Comparison of ENCODE assay signal across 1 cellular context in the genomic region with DNA sequence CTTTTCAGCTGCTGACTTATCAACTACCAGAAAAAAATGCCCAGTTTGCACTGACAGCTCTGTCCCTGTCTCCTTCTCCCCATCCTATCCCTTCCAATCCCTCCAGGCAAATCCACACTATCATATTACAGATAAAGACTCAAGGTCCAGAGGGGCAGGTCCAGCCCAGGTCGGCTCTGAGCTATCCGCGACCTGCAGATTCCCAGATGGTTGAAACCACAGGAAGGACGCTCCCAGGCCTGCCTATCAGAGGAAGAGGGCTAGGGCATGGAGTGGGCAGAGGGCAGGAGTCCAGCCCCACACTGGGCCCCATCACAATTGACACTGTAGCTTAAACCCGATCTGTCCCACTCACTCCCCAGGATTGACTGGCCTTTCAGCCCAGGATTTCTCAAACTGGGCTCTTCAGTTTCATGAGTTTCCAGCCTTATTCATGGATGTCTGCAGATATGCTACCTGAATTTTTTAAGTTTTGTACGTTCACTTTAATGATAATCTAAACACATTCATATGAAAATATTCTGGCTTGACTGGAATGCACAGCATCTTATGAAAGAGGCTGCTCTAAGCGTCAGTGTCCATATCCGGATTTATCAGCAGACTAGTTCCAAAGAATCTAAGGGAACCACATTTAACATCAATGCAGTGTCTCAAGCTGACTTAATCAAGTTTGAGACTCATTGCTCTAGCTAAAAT.
TF ChIP-seq lines count a peak whose summit lies in the region.

No MANE protein-coding gene starts in this region.

TF ChIP-seq in HepG2, 621 proteins besides CTCF, POLR2A, EP300 and RAD21 (continued from another document and continues in another):
- TF ChIP-seq, protein P1, sequence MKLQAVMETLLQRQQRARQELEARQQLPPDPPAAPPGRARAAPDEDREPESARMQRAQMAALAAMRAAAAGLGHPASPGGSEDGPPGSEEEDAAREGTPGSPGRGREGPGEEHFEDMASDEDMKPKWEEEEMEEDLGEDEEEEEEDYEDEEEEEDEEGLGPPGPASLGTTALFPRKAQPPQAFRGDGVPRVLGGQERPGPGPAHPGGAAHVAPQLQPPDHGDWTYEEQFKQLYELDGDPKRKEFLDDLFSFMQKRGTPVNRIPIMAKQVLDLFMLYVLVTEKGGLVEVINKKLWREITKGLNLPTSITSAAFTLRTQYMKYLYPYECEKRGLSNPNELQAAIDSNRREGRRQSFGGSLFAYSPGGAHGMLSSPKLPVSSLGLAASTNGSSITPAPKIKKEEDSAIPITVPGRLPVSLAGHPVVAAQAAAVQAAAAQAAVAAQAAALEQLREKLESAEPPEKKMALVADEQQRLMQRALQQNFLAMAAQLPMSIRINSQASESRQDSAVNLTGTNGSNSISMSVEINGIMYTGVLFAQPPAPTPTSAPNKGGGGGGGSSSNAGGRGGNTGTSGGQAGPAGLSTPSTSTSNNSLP (IDR thresholded peaks at IDR 0.05; ENCODE audit: low read depth, low read length): peak; percentile 89
- TF ChIP-seq ZNF792 (CRISPR knock-in tag; IDR thresholded peaks at IDR 0.05) (peak; percentile 61; the same call in 1 of the 2 replicates), ZNF367 (CRISPR knock-in tag; IDR thresholded peaks at IDR 0.05; ENCODE audit: borderline replicate concordance) (no peak), GFI1 (CRISPR knock-in tag; IDR thresholded peaks at IDR 0.05; ENCODE audit: borderline replicate concordance) (peak; percentile 73), SAP130 (CRISPR knock-in tag; IDR thresholded peaks at IDR 0.05; ENCODE audit: low read depth) (peak; percentile 85), ZNF232 (CRISPR knock-in tag; IDR thresholded peaks at IDR 0.05; ENCODE audit: borderline replicate concordance) (no peak; the same call in 1 of the 2 replicates), TCF12 (IDR thresholded peaks at IDR 0.05) (no peak), TCF12 (CRISPR knock-in tag; IDR thresholded peaks at IDR 0.05) (no peak), SP4 (CRISPR knock-in tag; IDR thresholded peaks at IDR 0.05) (no peak), MEIS2 (CRISPR knock-in tag; IDR thresholded peaks at IDR 0.05) (peak; percentile 78), POLR2G (IDR thresholded peaks at IDR 0.05; ENCODE audit: low read depth, low read length) (peak; percentile 67), RORA (CRISPR knock-in tag; IDR thresholded peaks at IDR 0.05) (no peak), ZNF33B (CRISPR knock-in tag; IDR thresholded peaks at IDR 0.05) (no peak), ISL2 (CRISPR knock-in tag; IDR thresholded peaks at IDR 0.05) (peak; percentile 70), ZFY (CRISPR knock-in tag; IDR thresholded peaks at IDR 0.05) (peak; percentile 77), ZNF747 (CRISPR knock-in tag; IDR thresholded peaks at IDR 0.05; ENCODE audit: borderline replicate concordance) (no peak), ZNF20 (CRISPR knock-in tag; IDR thresholded peaks at IDR 0.05) (no peak), ZNF564 (CRISPR knock-in tag; IDR thresholded peaks at IDR 0.05) (no peak), ZNF614 (CRISPR knock-in tag; IDR thresholded peaks at IDR 0.05; ENCODE audit: borderline replicate concordance) (peak; percentile 82), ZMYM3 (CRISPR knock-in tag; IDR thresholded peaks at IDR 0.05) (peak; percentile 80; the same call in 1 of the 2 replicates), MED1 (CRISPR knock-in tag; IDR thresholded peaks at IDR 0.05) (peak; percentile 88), HNF4G (IDR thresholded peaks at IDR 0.05; ENCODE audit: borderline replicate concordance, low read depth, low read length) (peak; percentile 97), HNF4G (CRISPR knock-in tag; IDR thresholded peaks at IDR 0.05; ENCODE audit: borderline replicate concordance, low read depth) (peak; percentile 95), ARHGAP35 (CRISPR knock-in tag; IDR thresholded peaks at IDR 0.05; ENCODE audit: borderline replicate concordance) (no peak), TAF1 (CRISPR knock-in tag; IDR thresholded peaks at IDR 0.05) (peak; percentile 59; the same call in 1 of the 2 replicates), REPIN1 (CRISPR knock-in tag; IDR thresholded peaks at IDR 0.05; ENCODE audit: borderline replicate concordance, low read depth) (peak; percentile 78; the same call in 1 of the 2 replicates), ZNF557 (CRISPR knock-in tag; IDR thresholded peaks at IDR 0.05) (0 out of 2 replicates have a peak, but pooled peaks have one; percentile 71), ELF3 (CRISPR knock-in tag; IDR thresholded peaks at IDR 0.05) (peak; percentile 80), ZNF30 (CRISPR knock-in tag; IDR thresholded peaks at IDR 0.05) (no peak), ADNP (CRISPR knock-in tag; IDR thresholded peaks at IDR 0.05) (no peak), ZNF570 (CRISPR knock-in tag; IDR thresholded peaks at IDR 0.05; ENCODE audit: borderline replicate concordance) (no peak), ZSCAN29 (CRISPR knock-in tag; conservative IDR thresholded peaks at IDR 0.05) (no peak), ZNF775 (CRISPR knock-in tag; IDR thresholded peaks at IDR 0.05; ENCODE audit: borderline replicate concordance) (no peak), TBX3 (IDR thresholded peaks at IDR 0.05; ENCODE audit: borderline replicate concordance) (peak; percentile 51; the same call in 1 of the 2 replicates), ZNF263 (CRISPR knock-in tag; IDR thresholded peaks at IDR 0.05) (0 out of 2 replicates have a peak, but pooled peaks have one; percentile 43), FLYWCH1 (CRISPR knock-in tag; IDR thresholded peaks at IDR 0.05) (no peak), ZNF75D (CRISPR knock-in tag; IDR thresholded peaks at IDR 0.05; ENCODE audit: borderline replicate concordance) (no peak), FOXM1 (CRISPR knock-in tag; IDR thresholded peaks at IDR 0.05) (no peak), KLF16 (CRISPR knock-in tag; IDR thresholded peaks at IDR 0.05) (peak in 1 of 2 experiments; percentile 58; a peak in 2 of 4 replicates), XRCC5 (optimal IDR thresholded peaks at IDR 0.05; ENCODE audit: low read length) (peak; percentile 83), ZNF644 (CRISPR knock-in tag; IDR thresholded peaks at IDR 0.05; ENCODE audit: low read depth) (peak; percentile 90), ZNF878 (CRISPR knock-in tag; IDR thresholded peaks at IDR 0.05) (no peak), ZNF430 (CRISPR knock-in tag; IDR thresholded peaks at IDR 0.05) (peak; percentile 82; the same call in 1 of the 2 replicates)
- TF ChIP-seq, protein P2, sequence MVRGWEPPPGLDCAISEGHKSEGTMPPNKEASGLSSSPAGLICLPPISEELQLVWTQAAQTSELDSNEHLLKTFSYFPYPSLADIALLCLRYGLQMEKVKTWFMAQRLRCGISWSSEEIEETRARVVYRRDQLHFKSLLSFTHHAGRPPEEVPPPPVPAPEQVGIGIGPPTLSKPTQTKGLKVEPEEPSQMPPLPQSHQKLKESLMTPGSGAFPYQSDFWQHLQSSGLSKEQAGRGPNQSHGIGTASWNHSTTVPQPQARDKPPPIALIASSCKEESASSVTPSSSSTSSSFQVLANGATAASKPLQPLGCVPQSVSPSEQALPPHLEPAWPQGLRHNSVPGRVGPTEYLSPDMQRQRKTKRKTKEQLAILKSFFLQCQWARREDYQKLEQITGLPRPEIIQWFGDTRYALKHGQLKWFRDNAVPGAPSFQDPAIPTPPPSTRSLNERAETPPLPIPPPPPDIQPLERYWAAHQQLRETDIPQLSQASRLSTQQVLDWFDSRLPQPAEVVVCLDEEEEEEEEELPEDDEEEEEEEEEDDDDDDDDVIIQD (CRISPR knock-in tag; IDR thresholded peaks at IDR 0.05; ENCODE audit: low read depth): peak; percentile 72; the same call in 1 of the 2 replicates
- TF ChIP-seq, protein P3, sequence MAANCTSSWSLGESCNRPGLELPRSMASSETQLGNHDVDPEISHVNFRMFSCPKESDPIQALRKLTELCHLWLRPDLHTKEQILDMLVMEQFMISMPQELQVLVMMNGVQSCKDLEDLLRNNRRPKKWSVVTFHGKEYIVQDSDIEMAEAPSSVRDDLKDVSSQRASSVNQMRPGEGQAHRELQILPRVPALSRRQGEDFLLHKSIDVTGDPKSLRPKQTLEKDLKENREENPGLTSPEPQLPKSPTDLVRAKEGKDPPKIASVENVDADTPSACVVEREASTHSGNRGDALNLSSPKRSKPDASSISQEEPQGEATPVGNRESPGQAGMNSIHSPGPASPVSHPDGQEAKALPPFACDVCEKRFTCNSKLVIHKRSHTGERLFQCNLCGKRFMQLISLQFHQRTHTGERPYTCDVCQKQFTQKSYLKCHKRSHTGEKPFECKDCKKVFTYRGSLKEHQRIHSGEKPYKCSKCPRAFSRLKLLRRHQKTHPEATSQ (CRISPR knock-in tag; IDR thresholded peaks at IDR 0.05; ENCODE audit: borderline replicate concordance): no peak; the same call in 1 of the 2 replicates
- TF ChIP-seq, protein P4, sequence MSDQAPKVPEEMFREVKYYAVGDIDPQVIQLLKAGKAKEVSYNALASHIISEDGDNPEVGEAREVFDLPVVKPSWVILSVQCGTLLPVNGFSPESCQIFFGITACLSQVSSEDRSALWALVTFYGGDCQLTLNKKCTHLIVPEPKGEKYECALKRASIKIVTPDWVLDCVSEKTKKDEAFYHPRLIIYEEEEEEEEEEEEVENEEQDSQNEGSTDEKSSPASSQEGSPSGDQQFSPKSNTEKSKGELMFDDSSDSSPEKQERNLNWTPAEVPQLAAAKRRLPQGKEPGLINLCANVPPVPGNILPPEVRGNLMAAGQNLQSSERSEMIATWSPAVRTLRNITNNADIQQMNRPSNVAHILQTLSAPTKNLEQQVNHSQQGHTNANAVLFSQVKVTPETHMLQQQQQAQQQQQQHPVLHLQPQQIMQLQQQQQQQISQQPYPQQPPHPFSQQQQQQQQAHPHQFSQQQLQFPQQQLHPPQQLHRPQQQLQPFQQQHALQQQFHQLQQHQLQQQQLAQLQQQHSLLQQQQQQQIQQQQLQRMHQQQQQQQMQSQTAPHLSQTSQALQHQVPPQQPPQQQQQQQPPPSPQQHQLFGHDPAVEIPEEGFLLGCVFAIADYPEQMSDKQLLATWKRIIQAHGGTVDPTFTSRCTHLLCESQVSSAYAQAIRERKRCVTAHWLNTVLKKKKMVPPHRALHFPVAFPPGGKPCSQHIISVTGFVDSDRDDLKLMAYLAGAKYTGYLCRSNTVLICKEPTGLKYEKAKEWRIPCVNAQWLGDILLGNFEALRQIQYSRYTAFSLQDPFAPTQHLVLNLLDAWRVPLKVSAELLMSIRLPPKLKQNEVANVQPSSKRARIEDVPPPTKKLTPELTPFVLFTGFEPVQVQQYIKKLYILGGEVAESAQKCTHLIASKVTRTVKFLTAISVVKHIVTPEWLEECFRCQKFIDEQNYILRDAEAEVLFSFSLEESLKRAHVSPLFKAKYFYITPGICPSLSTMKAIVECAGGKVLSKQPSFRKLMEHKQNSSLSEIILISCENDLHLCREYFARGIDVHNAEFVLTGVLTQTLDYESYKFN (CRISPR knock-in tag; conservative IDR thresholded peaks at IDR 0.05): peak; percentile 98
- TF ChIP-seq, protein P5, sequence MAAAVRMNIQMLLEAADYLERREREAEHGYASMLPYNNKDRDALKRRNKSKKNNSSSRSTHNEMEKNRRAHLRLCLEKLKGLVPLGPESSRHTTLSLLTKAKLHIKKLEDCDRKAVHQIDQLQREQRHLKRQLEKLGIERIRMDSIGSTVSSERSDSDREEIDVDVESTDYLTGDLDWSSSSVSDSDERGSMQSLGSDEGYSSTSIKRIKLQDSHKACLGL (CRISPR knock-in tag; IDR thresholded peaks at IDR 0.05): no peak
- TF ChIP-seq, protein P6, sequence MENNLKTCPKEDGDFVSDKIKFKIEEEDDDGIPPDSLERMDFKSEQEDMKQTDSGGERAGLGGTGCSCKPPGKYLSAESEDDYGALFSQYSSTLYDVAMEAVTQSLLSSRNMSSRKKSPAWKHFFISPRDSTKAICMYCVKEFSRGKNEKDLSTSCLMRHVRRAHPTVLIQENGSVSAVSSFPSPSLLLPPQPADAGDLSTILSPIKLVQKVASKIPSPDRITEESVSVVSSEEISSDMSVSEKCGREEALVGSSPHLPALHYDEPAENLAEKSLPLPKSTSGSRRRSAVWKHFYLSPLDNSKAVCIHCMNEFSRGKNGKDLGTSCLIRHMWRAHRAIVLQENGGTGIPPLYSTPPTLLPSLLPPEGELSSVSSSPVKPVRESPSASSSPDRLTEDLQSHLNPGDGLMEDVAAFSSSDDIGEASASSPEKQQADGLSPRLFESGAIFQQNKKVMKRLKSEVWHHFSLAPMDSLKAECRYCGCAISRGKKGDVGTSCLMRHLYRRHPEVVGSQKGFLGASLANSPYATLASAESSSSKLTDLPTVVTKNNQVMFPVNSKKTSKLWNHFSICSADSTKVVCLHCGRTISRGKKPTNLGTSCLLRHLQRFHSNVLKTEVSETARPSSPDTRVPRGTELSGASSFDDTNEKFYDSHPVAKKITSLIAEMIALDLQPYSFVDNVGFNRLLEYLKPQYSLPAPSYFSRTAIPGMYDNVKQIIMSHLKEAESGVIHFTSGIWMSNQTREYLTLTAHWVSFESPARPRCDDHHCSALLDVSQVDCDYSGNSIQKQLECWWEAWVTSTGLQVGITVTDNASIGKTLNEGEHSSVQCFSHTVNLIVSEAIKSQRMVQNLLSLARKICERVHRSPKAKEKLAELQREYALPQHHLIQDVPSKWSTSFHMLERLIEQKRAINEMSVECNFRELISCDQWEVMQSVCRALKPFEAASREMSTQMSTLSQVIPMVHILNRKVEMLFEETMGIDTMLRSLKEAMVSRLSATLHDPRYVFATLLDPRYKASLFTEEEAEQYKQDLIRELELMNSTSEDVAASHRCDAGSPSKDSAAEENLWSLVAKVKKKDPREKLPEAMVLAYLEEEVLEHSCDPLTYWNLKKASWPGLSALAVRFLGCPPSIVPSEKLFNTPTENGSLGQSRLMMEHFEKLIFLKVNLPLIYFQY (CRISPR knock-in tag; IDR thresholded peaks at IDR 0.05; ENCODE audit: borderline replicate concordance): peak; percentile 93; the same call in 1 of the 2 replicates
- TF ChIP-seq, protein P7, sequence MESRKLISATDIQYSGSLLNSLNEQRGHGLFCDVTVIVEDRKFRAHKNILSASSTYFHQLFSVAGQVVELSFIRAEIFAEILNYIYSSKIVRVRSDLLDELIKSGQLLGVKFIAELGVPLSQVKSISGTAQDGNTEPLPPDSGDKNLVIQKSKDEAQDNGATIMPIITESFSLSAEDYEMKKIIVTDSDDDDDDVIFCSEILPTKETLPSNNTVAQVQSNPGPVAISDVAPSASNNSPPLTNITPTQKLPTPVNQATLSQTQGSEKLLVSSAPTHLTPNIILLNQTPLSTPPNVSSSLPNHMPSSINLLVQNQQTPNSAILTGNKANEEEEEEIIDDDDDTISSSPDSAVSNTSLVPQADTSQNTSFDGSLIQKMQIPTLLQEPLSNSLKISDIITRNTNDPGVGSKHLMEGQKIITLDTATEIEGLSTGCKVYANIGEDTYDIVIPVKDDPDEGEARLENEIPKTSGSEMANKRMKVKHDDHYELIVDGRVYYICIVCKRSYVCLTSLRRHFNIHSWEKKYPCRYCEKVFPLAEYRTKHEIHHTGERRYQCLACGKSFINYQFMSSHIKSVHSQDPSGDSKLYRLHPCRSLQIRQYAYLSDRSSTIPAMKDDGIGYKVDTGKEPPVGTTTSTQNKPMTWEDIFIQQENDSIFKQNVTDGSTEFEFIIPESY (CRISPR knock-in tag; IDR thresholded peaks at IDR 0.05): peak; percentile 46; the same call in 1 of the 2 replicates
- TF ChIP-seq, protein P8, sequence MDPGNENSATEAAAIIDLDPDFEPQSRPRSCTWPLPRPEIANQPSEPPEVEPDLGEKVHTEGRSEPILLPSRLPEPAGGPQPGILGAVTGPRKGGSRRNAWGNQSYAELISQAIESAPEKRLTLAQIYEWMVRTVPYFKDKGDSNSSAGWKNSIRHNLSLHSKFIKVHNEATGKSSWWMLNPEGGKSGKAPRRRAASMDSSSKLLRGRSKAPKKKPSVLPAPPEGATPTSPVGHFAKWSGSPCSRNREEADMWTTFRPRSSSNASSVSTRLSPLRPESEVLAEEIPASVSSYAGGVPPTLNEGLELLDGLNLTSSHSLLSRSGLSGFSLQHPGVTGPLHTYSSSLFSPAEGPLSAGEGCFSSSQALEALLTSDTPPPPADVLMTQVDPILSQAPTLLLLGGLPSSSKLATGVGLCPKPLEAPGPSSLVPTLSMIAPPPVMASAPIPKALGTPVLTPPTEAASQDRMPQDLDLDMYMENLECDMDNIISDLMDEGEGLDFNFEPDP (CRISPR knock-in tag; conservative IDR thresholded peaks at IDR 0.05): no peak
